In genomic region chr1:207397525-207397926, GRCh38 we compare ENCODE assay signal across 1 cellular context.
TF ChIP-seq lines count a peak whose summit lies in the region.

No MANE protein-coding gene starts in this region.

TF ChIP-seq in IMR-90, 13 proteins besides CTCF, POLR2A, EP300 and RAD21 (continued from another document):
- TF ChIP-seq SMC3 (IDR thresholded peaks at IDR 0.05; ENCODE audit: low read depth, low read length) (no peak), MAFK (IDR thresholded peaks at IDR 0.05; ENCODE audit: low read depth, low read length) (no peak), NFE2L2 (IDR thresholded peaks at IDR 0.05; ENCODE audit: low read depth, low read length) (no peak), RCOR1 (IDR thresholded peaks at IDR 0.05; ENCODE audit: insufficient replicate concordance, low read length) (no peak), MAZ (IDR thresholded peaks at IDR 0.05; ENCODE audit: borderline replicate concordance, low read depth, low read length) (no peak), RFX5 (IDR thresholded peaks at IDR 0.05; ENCODE audit: low read depth, low read length) (no peak)
- TF ChIP-seq, protein P1, sequence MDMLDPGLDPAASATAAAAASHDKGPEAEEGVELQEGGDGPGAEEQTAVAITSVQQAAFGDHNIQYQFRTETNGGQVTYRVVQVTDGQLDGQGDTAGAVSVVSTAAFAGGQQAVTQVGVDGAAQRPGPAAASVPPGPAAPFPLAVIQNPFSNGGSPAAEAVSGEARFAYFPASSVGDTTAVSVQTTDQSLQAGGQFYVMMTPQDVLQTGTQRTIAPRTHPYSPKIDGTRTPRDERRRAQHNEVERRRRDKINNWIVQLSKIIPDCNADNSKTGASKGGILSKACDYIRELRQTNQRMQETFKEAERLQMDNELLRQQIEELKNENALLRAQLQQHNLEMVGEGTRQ (IDR thresholded peaks at IDR 0.05; ENCODE audit: low read depth, low read length), result no peak
TF ChIP-seq in IMR-90: peak in this region for 0.
